ENCODE assay signal across 12 cellular contexts in the genomic region with DNA sequence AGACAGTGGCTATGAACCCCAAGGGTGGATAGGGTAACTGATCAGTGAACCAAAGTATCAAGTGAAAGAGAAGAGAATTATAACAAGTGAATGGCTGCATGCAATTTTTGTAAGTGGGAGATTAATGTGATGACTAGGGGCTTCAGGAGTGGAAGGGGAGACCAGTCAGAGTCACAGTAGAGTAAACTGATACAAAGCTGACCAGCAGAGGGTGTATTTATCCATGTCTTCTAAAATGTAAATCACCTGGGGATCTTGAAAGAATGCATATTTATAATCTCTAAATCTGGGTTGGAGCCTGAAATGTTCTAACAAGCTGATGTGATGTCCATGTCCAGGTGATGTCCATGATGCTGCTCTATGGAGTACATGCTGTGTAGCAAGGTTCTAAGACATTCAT.
DNase-seq lines count a peak whose midpoint lies in the region; TF ChIP-seq lines count a peak whose summit lies in the region.
"Had no signal": no experiment of that assay in that cellular context is flagged by ENCODE, and none has a peak within 500 bp of the region (broad histone marks: within the 10 kb centered on the region; RNA-seq: fewer than 3 reads in every experiment).

No MANE protein-coding gene starts in this region.

- intact Hi-C loops in OCI-LY7 (cut with micrococcal nuclease; ENCODE audit: unreplicated experiment) = no loop called here

- H3K4me2 ChIP-seq in OCI-LY7 (ENCODE audit: low read length) = no peak overlapping the region

- CTCF ChIA-PET in OCI-LY7 (lab: Charles Lee; ENCODE audit: unreplicated experiment) = no interaction called here

- POLR2A ChIA-PET in OCI-LY7 (lab: Charles Lee) = no interaction called here

- no TSS peak for BruUV-seq in OCI-LY7 (replicated peaks; lab: Mats Ljungman, UMichigan)

- TF ChIP-seq CTCF in OCI-LY7 (conservative IDR thresholded peaks at IDR 0.05; ENCODE audit: low read length) (peak; percentile 48), epithelial cell of proximal tubule (conservative IDR thresholded peaks at IDR 0.05; ENCODE audit: low read depth, low read length) (peak; percentile 25)

- H3K9me2 ChIP-seq in OCI-LY7 (ENCODE audit: insufficient read depth, low read length) = no peaks in the 10 kb centered on the region

- no peak overlapping the region for H3K27ac ChIP-seq in OCI-LY7 (ENCODE audit: low read depth, low read length, poor library complexity, severe bottlenecking)

- no peaks in the 10 kb centered on the region for H3K9me3 ChIP-seq in OCI-LY7 (ENCODE audit: low read length)

- H3K4me3 ChIP-seq in OCI-LY7 (ENCODE audit: low read depth, low read length, poor library complexity, severe bottlenecking) (no peak overlapping the region), epithelial cell of proximal tubule (ENCODE audit: low read depth, low read length) (no peak overlapping the region)

- no peaks in the 10 kb centered on the region for H3K79me2 ChIP-seq in OCI-LY7 (ENCODE audit: insufficient read depth, low read depth, low read length)

- H3K4me1 ChIP-seq in OCI-LY7 (ENCODE audit: insufficient read depth, low read length, poor library complexity, severe bottlenecking) = no peaks in the 10 kb centered on the region

- no peak overlapping the region for H2AFZ ChIP-seq in OCI-LY7 (ENCODE audit: low read length)

- DNase-seq in NCI-H510A treated with DMSO at 0.1 percent for 48 hours (lab: John Stamatoyannopoulos, UW) (peak; percentile 7), NCI-H510A (lab: John Stamatoyannopoulos, UW) (no peak), OCI-LY7 (ENCODE audit: low spot score) (peak; percentile 5), epithelial cell of proximal tubule (ENCODE audit: low read depth) (no peak), retina (peak; percentile 6), HUDEP-2 (lab: John Stamatoyannopoulos, UW; ENCODE audit: unreplicated experiment in 76 of 76) (no peak)
- DNase-seq in activated CD4-positive, alpha-beta T cell treated with anti-CD3 and anti-CD28 coated beads for 48 hours = no peak
- DNase-seq in stimulated activated CD4-positive, alpha-beta T cell treated with anti-CD3 and anti-CD28 coated beads, Interleukin-15, amount 100 ng/mL, for 24 hours = no peak
- DNase-seq: effector memory CD4-positive, alpha-beta T cell; head of caudate nucleus; MV-4-11; right cardiac atrium had no signal

- no peaks in the 10 kb centered on the region for H4K20me1 ChIP-seq in OCI-LY7 (ENCODE audit: insufficient read depth, low read length)

- H3K36me3 ChIP-seq in OCI-LY7 (ENCODE audit: insufficient read depth, low read length) = no peaks in the 10 kb centered on the region

Comparison
In these comparisons a context has a peak if more than half of its experiments do, and no peak if none do; other contexts are left out.
1. DNase-seq: peak in NCI-H510A treated with DMSO at 0.1 percent for 48 hours (single experiment), OCI-LY7 (single experiment) and retina (single experiment); none in NCI-H510A (single experiment), epithelial cell of proximal tubule (single experiment), activated CD4-positive, alpha-beta T cell treated with anti-CD3 and anti-CD28 coated beads for 48 hours (single experiment), HUDEP-2 (0 of 76) and stimulated activated CD4-positive, alpha-beta T cell treated with anti-CD3 and anti-CD28 coated beads, Interleukin-15, amount 100 ng/mL, for 24 hours (single experiment).